8 cellular contexts compared by ENCODE assay signal in the genomic region with DNA sequence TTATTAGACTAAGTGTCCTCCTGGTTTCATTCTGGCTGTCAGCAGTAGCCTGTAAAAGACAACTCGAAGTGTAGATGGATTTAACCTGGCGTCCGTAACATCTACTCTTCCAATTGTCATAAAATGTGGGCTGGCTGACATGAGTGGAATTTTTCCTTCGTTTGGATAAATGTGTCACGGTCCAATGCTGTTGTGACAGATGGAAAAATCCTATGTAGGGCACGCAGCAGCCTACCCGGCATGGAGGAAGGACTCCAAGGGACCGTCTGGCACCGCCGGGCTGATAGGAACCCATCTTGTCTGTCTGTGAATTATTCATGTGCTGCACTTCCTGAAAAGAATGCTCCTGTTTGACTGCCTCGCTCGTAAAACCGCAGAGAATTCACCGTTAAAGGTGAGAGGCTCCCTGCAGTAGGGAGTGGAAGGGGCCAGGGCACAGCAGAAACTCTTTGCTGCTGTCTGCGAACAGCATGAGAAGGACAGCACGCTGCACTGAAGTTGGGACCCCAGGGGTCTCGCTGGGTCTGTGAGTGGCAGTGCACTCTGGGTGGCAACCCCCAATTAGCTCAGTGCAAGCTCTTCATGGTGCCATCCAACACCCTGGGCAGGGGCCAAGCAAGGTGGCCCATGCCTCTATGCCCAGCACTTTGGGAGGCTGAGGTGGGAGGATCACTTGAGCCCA. TPM values are rescaled to one million over a fixed set of nuclear protein-coding genes. Genes with fewer than 3 reads are reported as not detected.
A peak's percentile ranks its signal among the peaks of the same experiment; 100 is the strongest.
DNase-seq lines count a peak whose midpoint lies in the region; ATAC-seq and TF ChIP-seq lines count a peak whose summit lies in the region.

No MANE protein-coding gene starts in this region.

- in situ Hi-C loops in transverse colon (cut with MboI; ENCODE audit: low pct_ligation_motif_present in 1 of 4, low pct_unique_long_range_greater_than_20kb in 1 of 4, low sequenced_read_pairs in 3 of 4) = no loop called here

- H3K27ac ChIP-seq in RWPE2 (ENCODE audit: poor library complexity, severe bottlenecking) (peak overlapping the region; percentile 0), transverse colon (peak overlapping the region; percentile 71 to 80 (median 75))

- H3K27me3 ChIP-seq in RWPE2 (ENCODE audit: insufficient read depth, poor library complexity, severe bottlenecking) (no peaks in the 10 kb centered on the region), adipocyte (replicated peaks; ENCODE audit: control insufficient read depth, insufficient read depth, low read length) (no peaks in the 10 kb centered on the region), transverse colon (no peaks in the 10 kb centered on the region)

- H3K9me3 ChIP-seq in RWPE2 (ENCODE audit: severe bottlenecking) (no peaks in the 10 kb centered on the region), adipocyte (ENCODE audit: control insufficient read depth, low read length) (no peaks in the 10 kb centered on the region), mucosa of descending colon (no peaks in the 10 kb centered on the region), transverse colon (no peaks in the 10 kb centered on the region)

- DNase-seq in D341Med (ENCODE audit: low spot score) (peak; percentile 51), HFFc6 (no peak), RWPE2 (ENCODE audit: low spot score) (no peak), adipocyte (ENCODE audit: low read depth) (peak; percentile 15), mucosa of descending colon (peak; percentile 62 to 69 (median 65)), transverse colon (peak; percentile 66)

- peaks cover 11% of the 10 kb centered on the region for H3K4me1 Mint-ChIP-seq in HFFc6 (ENCODE audit: low read depth)

- 22% methylated on average over 17 of the region's 17 CpGs; no CpG with 5 or more reads in 1 of the 2 donors for WGBS in transverse colon (ENCODE audit: low coverage in 1 of 2), 2 donors

- H3K27me3 Mint-ChIP-seq in HFFc6 (ENCODE audit: insufficient read depth) = peaks cover 1% of the 10 kb centered on the region

- peak overlapping the region; percentile 33; the same call in 1 of the 2 replicates for H3K27ac Mint-ChIP-seq in HFFc6

- peaks cover 9% of the 10 kb centered on the region for H3K4me1 ChIP-seq in RWPE2 (ENCODE audit: insufficient read depth, poor library complexity, severe bottlenecking)
- H3K4me1 ChIP-seq in adipocyte (ENCODE audit: control insufficient read depth, insufficient read depth, low read length) = peaks cover 6% of the 10 kb centered on the region
- H3K4me1 ChIP-seq in mucosa of descending colon (ENCODE audit: low read depth) = peaks cover 18% of the 10 kb centered on the region
- peaks cover 14 to 30% (median 24%) of the 10 kb centered on the region in 4 donors for H3K4me1 ChIP-seq in transverse colon

- no peaks in the 10 kb centered on the region for H3K9me3 Mint-ChIP-seq in HFFc6

- intact Hi-C loops in mucosa of descending colon (cut with DNase I, micrococcal nuclease) = no loop called here
- intact Hi-C loops in transverse colon (cut with DNase I; ENCODE audit: low total_unique reads) = no loop called here

- peaks cover 12% of the 10 kb centered on the region; the same call in 1 of the 2 replicates for H3K36me3 Mint-ChIP-seq in HFFc6 (ENCODE audit: low read depth)

- H3K9ac ChIP-seq in adipocyte (ENCODE audit: low read length) = no peak overlapping the region

- ATAC-seq in RWPE2 (ENCODE audit: low read depth) = 0 out of 3 replicates have a peak, but pooled peaks have one; percentile 11
- peak; percentile 76 for ATAC-seq in mucosa of descending colon
- no peak for ATAC-seq in GM18519 (IDR thresholded peaks at IDR 0.05; ENCODE audit: low FRiP score, unreplicated experiment)
- ATAC-seq in HG02571 (IDR thresholded peaks at IDR 0.05; ENCODE audit: unreplicated experiment) = no peak

- no peak overlapping the region; the same call in 1 of the 2 replicates for H3K4me3 Mint-ChIP-seq in HFFc6

- no peaks in the 10 kb centered on the region for H3K36me3 ChIP-seq in RWPE2 (ENCODE audit: low read depth)
- peaks cover 5% of the 10 kb centered on the region for H3K36me3 ChIP-seq in adipocyte (ENCODE audit: control insufficient read depth, insufficient read depth, low read length, severe bottlenecking)
- H3K36me3 ChIP-seq in mucosa of descending colon (ENCODE audit: low read depth) = no peaks in the 10 kb centered on the region
- no peaks in the 10 kb centered on the region for H3K36me3 ChIP-seq in transverse colon

- TF ChIP-seq CTCF in HFFc6 (IDR thresholded peaks at IDR 0.05) (no peak), RWPE2 (IDR thresholded peaks at IDR 0.05; ENCODE audit: poor library complexity, severe bottlenecking) (no peak), mucosa of descending colon (IDR thresholded peaks at IDR 0.05) (no peak), transverse colon (IDR thresholded peaks at IDR 0.05) (no peak)

- no peak for TF ChIP-seq EP300 in transverse colon (IDR thresholded peaks at IDR 0.05; ENCODE audit: low read depth)

- H3K4me3 ChIP-seq in RWPE2 (ENCODE audit: severe bottlenecking) (no peak overlapping the region), adipocyte (ENCODE audit: low read length) (no peak overlapping the region), mucosa of descending colon (no peak overlapping the region), transverse colon (no peak overlapping the region)

- TF ChIP-seq POLR2A in transverse colon (IDR thresholded peaks at IDR 0.05) = no peak

RNA-seq across cellular contexts. Expression of gene ORAI2, which starts 1.6 kb away (rescaled TPM):
- total RNA-seq in HFFc6 (2021; fragmentation: NEBNext Ultra II Directional; extraction: Animal tissue kit (Norgen Biotek cat#: 25700)) = 10 to 100 TPM; 49.4 to 72.5 (median 54.9) TPM
- total RNA-seq in mucosa of descending colon = 1 to 10 TPM; 2.8 to 9.8 (median 7.5) TPM
- total RNA-seq in transverse colon = 10 to 100 TPM in 2 of 4 donors, 1 to 10 TPM in 2; 3.1 to 99.9 (median 11.0) TPM

RNA-seq across cellular contexts. Expression of gene ALKBH4, which starts 32.9 kb away (rescaled TPM):
- total RNA-seq in HFFc6 (2021; fragmentation: NEBNext Ultra II Directional; extraction: Animal tissue kit (Norgen Biotek cat#: 25700)) = 10 to 100 TPM in 3 of 6 experiments, 1 to 10 TPM in 3; 9.6 to 11.0 (median 10.0) TPM
- total RNA-seq in mucosa of descending colon (10 to 100 TPM in 1 of 3 donors, 1 to 10 TPM in 2; 8.4 to 11.1 (median 10.0) TPM), transverse colon (10 to 100 TPM in 2 of 4 donors, 1 to 10 TPM in 2; 1.8 to 21.3 (median 14.0) TPM)

RNA-seq across cellular contexts. Expression of gene LRWD1, which starts 33.0 kb away (rescaled TPM):
- 10 to 100 TPM; 19.4 to 28.2 (median 23.0) TPM for total RNA-seq in HFFc6 (2021; fragmentation: NEBNext Ultra II Directional; extraction: Animal tissue kit (Norgen Biotek cat#: 25700))
- total RNA-seq in mucosa of descending colon (10 to 100 TPM; 12.7 to 17.6 (median 13.3) TPM), transverse colon (10 to 100 TPM; 15.7 to 45.6 (median 18.4) TPM)

RNA-seq across cellular contexts. Expression of gene PRKRIP1, which starts 35.6 kb away (rescaled TPM):
- total RNA-seq in HFFc6 (2021; fragmentation: NEBNext Ultra II Directional; extraction: Animal tissue kit (Norgen Biotek cat#: 25700)) = 10 to 100 TPM; 18.8 to 24.7 (median 20.4) TPM
- 10 to 100 TPM; 15.1 to 24.1 (median 18.6) TPM for total RNA-seq in mucosa of descending colon
- 10 to 100 TPM; 24.8 to 97.3 (median 33.6) TPM for total RNA-seq in transverse colon

RNA-seq across cellular contexts. Expression of gene POLR2J, which starts 47.0 kb away (rescaled TPM):
- 10 to 100 TPM; 61.8 to 76.5 (median 66.0) TPM for total RNA-seq in HFFc6 (2021; fragmentation: NEBNext Ultra II Directional; extraction: Animal tissue kit (Norgen Biotek cat#: 25700))
- total RNA-seq in mucosa of descending colon (10 to 100 TPM; 44.0 to 59.3 (median 45.6) TPM), transverse colon (10 to 100 TPM in 2 of 4 donors, 1 to 10 TPM in 2; 5.4 to 30.3 (median 15.0) TPM)

Comparison
In these comparisons a context has a peak if more than half of its experiments do, and no peak if none do; other contexts are left out.
1. DNase-seq: peak in D341Med (single experiment), adipocyte (single experiment), mucosa of descending colon (3 of 3) and transverse colon (single experiment); none in HFFc6 (single experiment) and RWPE2 (single experiment).
2. ATAC-seq: peak in RWPE2 (single experiment) and mucosa of descending colon (single experiment); none in GM18519 (single experiment) and HG02571 (single experiment).